ENCODE assay signal across 8 cellular contexts in the genomic region with DNA sequence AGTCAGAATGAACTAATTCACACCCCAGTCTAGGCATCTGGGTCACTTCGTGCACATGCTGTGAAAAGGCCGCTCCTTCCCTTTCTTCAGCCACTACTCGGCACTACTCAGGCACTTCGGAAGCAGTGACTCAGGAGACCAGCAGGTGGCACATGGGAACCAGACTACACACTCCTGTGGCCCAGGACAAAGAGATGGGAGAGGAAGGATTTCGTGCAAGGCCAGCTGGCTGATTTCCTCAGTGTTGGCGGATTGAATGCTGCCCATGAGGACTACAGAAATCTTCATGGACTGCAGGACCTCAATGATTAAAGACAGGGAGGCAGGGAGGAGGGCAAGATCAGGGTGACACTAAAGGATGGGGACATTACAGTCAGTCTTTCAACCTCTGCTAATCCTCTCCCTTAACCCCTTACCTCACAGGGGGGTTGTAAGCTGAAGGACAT.
DNase-seq lines count a peak whose midpoint lies in the region; ATAC-seq and TF ChIP-seq lines count a peak whose summit lies in the region.

No MANE protein-coding gene starts in this region.

- H3K27me3 ChIP-seq in ascending aorta = no peaks in the 10 kb centered on the region
- H3K27me3 ChIP-seq in right cardiac atrium (ENCODE audit: control insufficient read depth, insufficient read depth) = no peaks in the 10 kb centered on the region
- H3K27me3 ChIP-seq in sigmoid colon = no peaks in the 10 kb centered on the region

- no peaks in the 10 kb centered on the region for H3K9me3 ChIP-seq in ascending aorta
- no peaks in the 10 kb centered on the region for H3K9me3 ChIP-seq in right cardiac atrium (ENCODE audit: control insufficient read depth, low read length)
- no peaks in the 10 kb centered on the region for H3K9me3 ChIP-seq in sigmoid colon

- H3K27ac ChIP-seq in ascending aorta (no peak overlapping the region), right cardiac atrium (ENCODE audit: low read length) (no peak overlapping the region), sigmoid colon (no peak overlapping the region)

- H3K4me3 ChIP-seq in ascending aorta (no peak overlapping the region), right cardiac atrium (ENCODE audit: low read length) (no peak overlapping the region), sigmoid colon (no peak overlapping the region)

- peak; percentile 55 for DNase-seq in 8988T
- DNase-seq in GM13977 (ENCODE audit: low spot score) = peak; percentile 68
- peak; percentile 46 for DNase-seq in NCI-H146 treated with DMSO at 0.1 percent for 48 hours (lab: John Stamatoyannopoulos, UW; ENCODE audit: unreplicated experiment)
- peak; percentile 37 for DNase-seq in T follicular helper cell (ENCODE audit: low read depth)
- peak; percentile 37 to 91 for DNase-seq in ascending aorta (ENCODE audit: low spot score in 2 of 2)
- DNase-seq in right cardiac atrium = peak; percentile 79 to 93 (median 86)
- DNase-seq in sigmoid colon = peak; percentile 90

- no peaks in the 10 kb centered on the region for H3K36me3 ChIP-seq in ascending aorta
- H3K36me3 ChIP-seq in sigmoid colon = no peaks in the 10 kb centered on the region

- ATAC-seq in HG02852 (IDR thresholded peaks at IDR 0.05; ENCODE audit: unreplicated experiment) (peak; percentile 53), right cardiac atrium (peak; percentile 97 to 99)

- TF ChIP-seq POLR2A in sigmoid colon (IDR thresholded peaks at IDR 0.05) = no peak

- H3K4me1 ChIP-seq in ascending aorta = no peaks in the 10 kb centered on the region
- no peaks in the 10 kb centered on the region for H3K4me1 ChIP-seq in right cardiac atrium (ENCODE audit: control insufficient read depth, insufficient read depth, low read length)
- peaks cover 0 to 7% (median 3%) of the 10 kb centered on the region in 4 donors for H3K4me1 ChIP-seq in sigmoid colon

- 7% methylated on average over 6 of the region's 6 CpGs for WGBS in right cardiac atrium
- 5 to 9% methylated on average over 6 of the region's 6 CpGs for WGBS in sigmoid colon, 2 donors

- intact Hi-C loops in ascending aorta (cut with DNase I) = loop anchor here (1.0 to 5.0 kb wide), 4 partner anchors 237 to 940 kb away; a partner anchor contains a TSS
- intact Hi-C loops in right cardiac atrium (cut with DNase I) = loop anchor here in 3 of 4 donors (5.0 to 10.0 kb wide), 4 partner anchors 855 to 942 kb away; no protein-coding TSS in a partner anchor
- intact Hi-C loops in sigmoid colon (cut with DNase I) = loop anchor here (1.0 to 5.0 kb wide), 5 partner anchors 235 to 942 kb away; no protein-coding TSS in a partner anchor

- no peak for TF ChIP-seq EP300 in sigmoid colon (IDR thresholded peaks at IDR 0.05)

- TF ChIP-seq CTCF in GM13977 (IDR thresholded peaks at IDR 0.05; ENCODE audit: extremely low read depth, insufficient read depth, missing control alignments) (peak; percentile 92), ascending aorta (IDR thresholded peaks at IDR 0.05) (peak; percentile 64 to 90 (median 79)), sigmoid colon (IDR thresholded peaks at IDR 0.05) (peak; percentile 73 to 95 (median 84))

- in situ Hi-C loops in GM13977 (cut with MboI; ENCODE audit: low pct_unique_long_range_greater_than_20kb, low sequenced_read_pairs, unreplicated experiment) = loop anchor here (10.0 to 25.0 kb wide), 4 partner anchors 235 to 932 kb away; a partner anchor contains a TSS

Comparison
In these comparisons a context has a peak if more than half of its experiments do, and no peak if none do; other contexts are left out.
1. DNase-seq: peak in every context shown above with its lines; median percentile 90 in sigmoid colon; 86 in right cardiac atrium; 68 in GM13977; 64 in ascending aorta; 55 in 8988T; 46 in NCI-H146 treated with DMSO at 0.1 percent for 48 hours; 37 in T follicular helper cell.